In the genomic region with DNA sequence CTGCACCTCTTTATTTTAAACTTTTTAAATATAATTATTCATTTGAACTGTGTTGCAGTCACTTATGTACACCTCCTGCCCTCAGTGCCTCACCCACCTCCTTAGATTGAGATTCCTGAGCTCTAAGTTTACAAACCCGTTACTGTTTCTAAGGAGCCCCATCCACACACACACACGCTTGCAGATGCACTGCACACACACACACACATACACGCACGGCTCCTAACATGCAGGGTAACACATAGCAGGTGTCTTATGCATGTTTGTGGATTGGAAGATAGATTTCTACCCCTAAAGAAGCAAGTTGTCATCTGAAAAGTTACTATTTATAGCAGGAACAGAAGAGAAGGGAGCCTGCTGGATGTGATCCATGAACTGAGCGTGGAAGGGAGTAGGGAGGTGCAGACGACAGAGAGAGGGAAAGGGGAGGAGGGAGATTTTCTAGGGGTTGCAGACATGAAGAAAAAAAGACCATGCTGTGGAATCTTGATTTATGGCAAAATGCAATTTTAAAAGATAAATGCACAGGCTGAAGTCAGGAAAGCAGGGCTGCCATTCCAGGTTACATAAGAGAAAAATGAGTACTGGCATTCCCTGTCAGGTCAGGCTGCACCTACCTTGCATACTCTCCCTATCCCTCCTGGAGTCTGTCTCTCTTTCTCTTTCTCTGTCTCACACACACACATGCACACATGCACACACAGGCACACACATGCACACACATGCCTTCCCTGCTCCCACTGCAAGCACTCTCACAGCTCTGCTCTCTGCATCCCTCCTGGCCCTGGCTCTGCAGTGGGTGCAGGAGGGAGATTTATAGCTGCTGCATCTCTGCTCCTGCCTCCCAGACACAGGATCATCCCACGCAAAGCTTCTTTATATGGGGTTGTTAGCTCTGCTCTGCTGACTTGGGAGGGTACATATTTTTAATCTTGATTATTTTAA, we compare ENCODE assay signal across 16 cellular contexts.
A peak's percentile ranks its signal among the peaks of the same experiment; 100 is the strongest.
DNase-seq lines count a peak whose midpoint lies in the region; ATAC-seq, FAIRE-seq and TF ChIP-seq lines count a peak whose summit lies in the region.
"Had no signal": no experiment of that assay in that cellular context is flagged by ENCODE, and none has a peak within 500 bp of the region (broad histone marks: within the 10 kb centered on the region; RNA-seq: fewer than 3 reads in every experiment).

No MANE protein-coding gene starts in this region.

- H2BK12ac ChIP-seq in neuronal stem cell (ENCODE audit: low read length): no peak overlapping the region

- H3K4me2 ChIP-seq in neural cell (ENCODE audit: low read length): peak overlapping the region; percentile 48
- no peak overlapping the region for H3K4me2 ChIP-seq in neuronal stem cell (ENCODE audit: insufficient read depth, low read length, poor library complexity, severe bottlenecking)

- H2BK5ac ChIP-seq in neuronal stem cell (ENCODE audit: low read length): no peak overlapping the region

- no peaks in the 10 kb centered on the region for H3K27me3 ChIP-seq in neural cell (ENCODE audit: insufficient read depth, low read depth, low read length)
- H3K27me3 ChIP-seq in stomach smooth muscle (ENCODE audit: control insufficient read depth in 1 of 2, insufficient read depth in 2 of 2, low read length in 2 of 2): no peaks in the 10 kb centered on the region
- no peaks in the 10 kb centered on the region for H3K27me3 ChIP-seq in neuronal stem cell (ENCODE audit: control insufficient read depth in 3 of 3, insufficient read depth in 3 of 3, low read depth in 1 of 3, low read length in 3 of 3)

- H3K18ac ChIP-seq in neuronal stem cell (ENCODE audit: low read length): no peak overlapping the region

- no peak for ATAC-seq in HG02840 (IDR thresholded peaks at IDR 0.05; ENCODE audit: low FRiP score, unreplicated experiment)

- H3K14ac ChIP-seq in neuronal stem cell (ENCODE audit: low read length): no peak overlapping the region

- H3K36me3 ChIP-seq in neural cell (ENCODE audit: insufficient read depth, low read length) (no peaks in the 10 kb centered on the region), stomach smooth muscle (ENCODE audit: control insufficient read depth in 2 of 2, insufficient read depth in 2 of 2, low read length in 2 of 2) (no peaks in the 10 kb centered on the region), neuronal stem cell (replicated peaks in 1 of 2; ENCODE audit: control insufficient read depth in 2 of 2, insufficient read depth in 2 of 2, low read length in 2 of 2) (no peaks in the 10 kb centered on the region)

- H3K9ac ChIP-seq in neural cell (ENCODE audit: low read length) (peak overlapping the region; percentile 52), stomach smooth muscle (ENCODE audit: low read length in 2 of 2) (no peak overlapping the region), neuronal stem cell (ENCODE audit: low read depth, low read length, poor library complexity) (no peak overlapping the region)

- H2AFZ ChIP-seq in neural cell (ENCODE audit: low read depth, low read length): peak overlapping the region; percentile 56
- H2AFZ ChIP-seq in neuronal stem cell (ENCODE audit: low read length): no peak overlapping the region

- H2AK5ac ChIP-seq in neuronal stem cell (ENCODE audit: low read depth, low read length): no peak overlapping the region

- no peaks in the 10 kb centered on the region for H3K79me1 ChIP-seq in neuronal stem cell (ENCODE audit: low read depth, low read length)

- no peaks in the 10 kb centered on the region for H3K79me2 ChIP-seq in neural cell (replicated peaks; ENCODE audit: insufficient read depth, low read length)

- no peak for FAIRE-seq in RCC 7860 (lab: Jason Lieb, UNC)
- FAIRE-seq: HTR-8/SVneo had no signal

- H3K27ac ChIP-seq in neural cell (ENCODE audit: low read length) (peak overlapping the region; percentile 65), stomach smooth muscle (ENCODE audit: low read length) (no peak overlapping the region), neuronal stem cell (replicated peaks; ENCODE audit: low read length) (no peak overlapping the region)
- H3K27ac ChIP-seq: 22Rv1, HL-60 had no signal

- no peak overlapping the region for H4K8ac ChIP-seq in neuronal stem cell (ENCODE audit: low read depth, low read length)

- no peak overlapping the region for H4K91ac ChIP-seq in neuronal stem cell (ENCODE audit: low read depth, low read length, poor library complexity)

- peaks cover 17% of the 10 kb centered on the region for H3K4me1 ChIP-seq in stomach smooth muscle (ENCODE audit: control insufficient read depth, insufficient read depth, low read length)
- peaks cover 0 to 3% of the 10 kb centered on the region in 2 donors for H3K4me1 ChIP-seq in neuronal stem cell (ENCODE audit: control insufficient read depth in 2 of 2, insufficient read depth in 1 of 2, low read depth in 1 of 2, low read length in 2 of 2)

- no peak overlapping the region for H3K23ac ChIP-seq in neuronal stem cell (ENCODE audit: low read depth, low read length, poor library complexity)

- no peaks in the 10 kb centered on the region for H4K20me1 ChIP-seq in neural cell (ENCODE audit: insufficient read depth)

- peak; percentile 13 for TF ChIP-seq RAD21 in neural cell (conservative IDR thresholded peaks at IDR 0.05)

- no peak overlapping the region for H2BK15ac ChIP-seq in neuronal stem cell (ENCODE audit: low read length)

- TF ChIP-seq EP300 in neural cell (conservative IDR thresholded peaks at IDR 0.05; ENCODE audit: poor library complexity, severe bottlenecking): peak; percentile 22

- TF ChIP-seq CTCF in neural cell (IDR thresholded peaks at IDR 0.05; ENCODE audit: poor library complexity, severe bottlenecking): no peak

- WGBS in neuronal stem cell (ENCODE audit: extremely low coverage in 2 of 2, insufficient read length in 2 of 2, insufficient replicate concordance in 1 of 2), 2 donors: no CpG with 5 or more reads among the region's 7 CpGs

- H3K4me3 ChIP-seq in neural cell (ENCODE audit: low read length) (peak overlapping the region; percentile 37), stomach smooth muscle (ENCODE audit: low read length in 2 of 2) (peak overlapping the region; percentile 22 to 29), neuronal stem cell (ENCODE audit: low read length in 2 of 2) (no peak overlapping the region)

- DNase-seq in NCI-H1694 treated with DMSO at 0.1 percent for 48 hours (lab: John Stamatoyannopoulos, UW): peak; percentile 17
- no peak for DNase-seq in NCI-H1694 (lab: John Stamatoyannopoulos, UW)
- peak; percentile 31 for DNase-seq in cerebellum (ENCODE audit: low spot score)
- no peak for DNase-seq in neuronal stem cell (ENCODE audit: low spot score)
- DNase-seq in RCC 7860 (ENCODE audit: low spot score): no peak
- DNase-seq: Calu3; CD4-positive, alpha-beta memory T cell; H7; NCI-H1930; NCI-H2171 had no signal

- H3K4ac ChIP-seq in neuronal stem cell (ENCODE audit: low read length): no peak overlapping the region

- H3K9me3 ChIP-seq in neural cell (ENCODE audit: low read length) (no peaks in the 10 kb centered on the region), stomach smooth muscle (ENCODE audit: control insufficient read depth in 2 of 2, low read length in 2 of 2) (no peaks in the 10 kb centered on the region), neuronal stem cell (replicated peaks in 1 of 2; ENCODE audit: control insufficient read depth in 2 of 2, insufficient read depth in 1 of 2, low read depth in 1 of 2, low read length in 2 of 2) (no peaks in the 10 kb centered on the region)

- no peaks in the 10 kb centered on the region for H3F3A ChIP-seq in neural cell (ENCODE audit: insufficient read depth, low read length, poor library complexity, severe bottlenecking)

- H2BK120ac ChIP-seq in neuronal stem cell (ENCODE audit: low read depth, low read length): no peak overlapping the region

- no peaks in the 10 kb centered on the region for H3K9me2 ChIP-seq in neural cell (ENCODE audit: insufficient read depth, low read length)

TF ChIP-seq in neural cell, 6 proteins besides CTCF, POLR2A, EP300 and RAD21:
- peak; percentile 27 for TF ChIP-seq POLR2AphosphoS5 (IDR thresholded peaks at IDR 0.05)
- TF ChIP-seq REST (IDR thresholded peaks at IDR 0.05; ENCODE audit: borderline replicate concordance): no peak

Comparison
In these comparisons a context has a peak if more than half of its experiments do, and no peak if none do; other contexts are left out.
1. DNase-seq: peak in NCI-H1694 treated with DMSO at 0.1 percent for 48 hours (single experiment) and cerebellum (single experiment); none in NCI-H1694 (single experiment), neuronal stem cell (single experiment) and RCC 7860 (single experiment).
2. H3K4me3 ChIP-seq: peak in neural cell (single experiment) and stomach smooth muscle (2 of 2); none in neuronal stem cell (0 of 2).